Comparison of ENCODE assay signal across 10 cellular contexts in the genomic region with DNA sequence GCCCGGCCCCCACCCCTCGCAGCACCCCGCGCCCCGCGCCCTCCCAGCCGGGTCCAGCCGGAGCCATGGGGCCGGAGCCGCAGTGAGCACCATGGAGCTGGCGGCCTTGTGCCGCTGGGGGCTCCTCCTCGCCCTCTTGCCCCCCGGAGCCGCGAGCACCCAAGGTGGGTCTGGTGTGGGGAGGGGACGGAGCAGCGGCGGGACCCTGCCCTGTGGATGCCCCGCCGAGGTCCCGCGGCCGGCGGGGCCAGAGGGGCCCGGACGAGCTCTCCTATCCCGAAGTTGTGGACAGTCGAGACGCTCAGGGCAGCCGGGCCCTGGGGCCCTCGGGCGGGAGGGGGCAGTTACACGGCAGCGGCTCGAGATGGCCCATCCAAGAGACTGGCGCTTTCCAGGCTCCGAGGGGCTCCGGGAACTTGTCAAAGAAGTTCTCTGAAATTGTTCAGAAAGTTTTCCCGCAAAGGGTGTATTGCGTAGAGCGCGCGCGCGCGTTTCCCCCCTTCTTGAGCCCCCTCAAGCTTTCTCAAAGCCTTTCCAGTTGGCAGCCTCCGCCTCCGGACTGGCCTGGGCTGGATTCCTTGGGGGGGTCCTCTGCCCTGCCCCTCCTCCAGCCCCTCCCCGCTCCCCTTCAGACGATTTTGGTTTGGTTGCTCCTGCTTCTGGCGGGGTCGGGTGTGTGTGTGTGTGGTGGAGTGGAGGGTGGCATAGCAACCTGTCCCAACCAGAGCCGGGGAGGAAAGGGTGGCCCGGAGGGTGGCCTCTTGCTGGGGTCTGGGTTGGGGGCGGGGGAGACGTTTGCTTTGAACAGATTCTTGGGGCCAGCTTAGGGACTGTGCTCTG. TPM values are rescaled to one million over a fixed set of nuclear protein-coding genes. Genes with fewer than 3 reads are reported as not detected.
DNase-seq lines count a peak whose midpoint lies in the region; ATAC-seq and TF ChIP-seq lines count a peak whose summit lies in the region.
"Had no signal": no experiment of that assay in that cellular context is flagged by ENCODE, and none has a peak within 500 bp of the region (broad histone marks: within the 10 kb centered on the region; RNA-seq: fewer than 3 reads in every experiment).

No MANE protein-coding gene starts in this region.

- H3K36me3 ChIP-seq in esophagus muscularis mucosa (no peaks in the 10 kb centered on the region), mucosa of descending colon (ENCODE audit: low read depth) (no peaks in the 10 kb centered on the region), uterus (no peaks in the 10 kb centered on the region)
- H3K36me3 ChIP-seq: BLaER1 had no signal

- TF ChIP-seq POLR2A in esophagus muscularis mucosa (IDR thresholded peaks at IDR 0.05; ENCODE audit: low read depth) (no peak), uterus (IDR thresholded peaks at IDR 0.05) (no peak)

- peaks cover 45% of the 10 kb centered on the region for H3K27me3 Mint-ChIP-seq in activated CD8-positive, alpha-beta memory T cell treated with anti-CD3 and anti-CD28 coated beads, Interleukin-2, amount 10 ng/mL, durations not matched to agents 7 days and 5 days
- H3K27me3 Mint-ChIP-seq in activated CD4-positive, alpha-beta T cell treated with anti-CD3 and anti-CD28 coated beads, Interleukin-2, amount 10 ng/mL, durations not matched to agents 24 days and 14 days = peaks cover 43% of the 10 kb centered on the region

- H3K36me3 Mint-ChIP-seq in activated CD8-positive, alpha-beta memory T cell treated with anti-CD3 and anti-CD28 coated beads, Interleukin-2, amount 10 ng/mL, durations not matched to agents 7 days and 5 days = no peaks in the 10 kb centered on the region
- no peaks in the 10 kb centered on the region for H3K36me3 Mint-ChIP-seq in activated CD4-positive, alpha-beta T cell treated with anti-CD3 and anti-CD28 coated beads, Interleukin-2, amount 10 ng/mL, durations not matched to agents 24 days and 14 days (ENCODE audit: low read depth)
- no peaks in the 10 kb centered on the region for H3K36me3 Mint-ChIP-seq in stimulated activated effector memory CD8-positive, alpha-beta T cell treated with anti-CD3 and anti-CD28 coated beads, Interleukin-12 subunit alpha, Interleukin-12 subunit beta, amount 100 ng/mL, for 72 hours

- H3K4me1 Mint-ChIP-seq in activated CD8-positive, alpha-beta memory T cell treated with anti-CD3 and anti-CD28 coated beads, Interleukin-2, amount 10 ng/mL, durations not matched to agents 7 days and 5 days = peaks cover 10% of the 10 kb centered on the region
- peaks cover 6% of the 10 kb centered on the region for H3K4me1 Mint-ChIP-seq in activated CD4-positive, alpha-beta T cell treated with anti-CD3 and anti-CD28 coated beads, Interleukin-2, amount 10 ng/mL, durations not matched to agents 24 days and 14 days
- peaks cover 17% of the 10 kb centered on the region for H3K4me1 Mint-ChIP-seq in stimulated activated effector memory CD8-positive, alpha-beta T cell treated with anti-CD3 and anti-CD28 coated beads, Interleukin-12 subunit alpha, Interleukin-12 subunit beta, amount 100 ng/mL, for 72 hours

- H3K4me3 Mint-ChIP-seq in activated CD8-positive, alpha-beta memory T cell treated with anti-CD3 and anti-CD28 coated beads, Interleukin-2, amount 10 ng/mL, durations not matched to agents 7 days and 5 days = no peak overlapping the region
- no peak overlapping the region for H3K4me3 Mint-ChIP-seq in activated CD4-positive, alpha-beta T cell treated with anti-CD3 and anti-CD28 coated beads, Interleukin-2, amount 10 ng/mL, durations not matched to agents 24 days and 14 days
- H3K4me3 Mint-ChIP-seq in stimulated activated effector memory CD8-positive, alpha-beta T cell treated with anti-CD3 and anti-CD28 coated beads, Interleukin-12 subunit alpha, Interleukin-12 subunit beta, amount 100 ng/mL, for 72 hours = no peak overlapping the region

- peak overlapping the region; percentile 93 to 99 (median 97) for H3K4me3 ChIP-seq in esophagus muscularis mucosa
- peak overlapping the region; percentile 92 for H3K4me3 ChIP-seq in mucosa of descending colon
- H3K4me3 ChIP-seq in uterus = peak overlapping the region; percentile 61 to 86
- H3K4me3 ChIP-seq: BLaER1 had no signal

- TF ChIP-seq CTCF in esophagus muscularis mucosa (IDR thresholded peaks at IDR 0.05) (no peak), mucosa of descending colon (IDR thresholded peaks at IDR 0.05) (no peak), uterus (IDR thresholded peaks at IDR 0.05) (no peak)

- intact Hi-C loops in esophagus muscularis mucosa (cut with DNase I) (no loop called here), mucosa of descending colon (cut with DNase I, micrococcal nuclease) (no loop called here), uterus (cut with DNase I; ENCODE audit: low total_unique reads) (no loop called here)
- intact Hi-C loops in activated CD4-positive, alpha-beta T cell treated with anti-CD3 and anti-CD28 coated beads, Interleukin-2, amount 10 ng/mL, durations not matched to agents 24 days and 14 days (cut with micrococcal nuclease) = no loop called here

- no peak overlapping the region for H3K27ac Mint-ChIP-seq in activated CD8-positive, alpha-beta memory T cell treated with anti-CD3 and anti-CD28 coated beads, Interleukin-2, amount 10 ng/mL, durations not matched to agents 7 days and 5 days
- no peak overlapping the region for H3K27ac Mint-ChIP-seq in activated CD4-positive, alpha-beta T cell treated with anti-CD3 and anti-CD28 coated beads, Interleukin-2, amount 10 ng/mL, durations not matched to agents 24 days and 14 days
- H3K27ac Mint-ChIP-seq in stimulated activated effector memory CD8-positive, alpha-beta T cell treated with anti-CD3 and anti-CD28 coated beads, Interleukin-12 subunit alpha, Interleukin-12 subunit beta, amount 100 ng/mL, for 72 hours = no peak overlapping the region

- H3K27ac ChIP-seq in esophagus muscularis mucosa (replicated peaks in 1 of 4) = peak overlapping the region; percentile 85 to 92 (median 87)
- peak overlapping the region; percentile 75 to 81 for H3K27ac ChIP-seq in uterus
- H3K27ac ChIP-seq: BLaER1 had no signal

- H3K27me3 ChIP-seq in esophagus muscularis mucosa (no peaks in the 10 kb centered on the region), uterus (no peaks in the 10 kb centered on the region)

- CTCF ChIA-PET in activated CD8-positive, alpha-beta memory T cell treated with anti-CD3 and anti-CD28 coated beads, Interleukin-2, amount 10 ng/mL, durations not matched to agents 7 days and 5 days (lab: Charles Lee) = interaction anchor here (1.7 kb wide), 1 partner anchor 29 kb away, joined by 5 read pairs; no protein-coding TSS in a partner anchor

- H3K9me3 ChIP-seq in esophagus muscularis mucosa (no peaks in the 10 kb centered on the region), mucosa of descending colon (no peaks in the 10 kb centered on the region), uterus (no peaks in the 10 kb centered on the region)
- H3K9me3 ChIP-seq: BLaER1 had no signal

- peaks cover 31 to 57% (median 49%) of the 10 kb centered on the region in 4 donors for H3K4me1 ChIP-seq in esophagus muscularis mucosa
- peaks cover 40% of the 10 kb centered on the region for H3K4me1 ChIP-seq in mucosa of descending colon (ENCODE audit: low read depth)
- no peaks in the 10 kb centered on the region for H3K4me1 ChIP-seq in uterus

- no peaks in the 10 kb centered on the region for H3K9me3 Mint-ChIP-seq in activated CD8-positive, alpha-beta memory T cell treated with anti-CD3 and anti-CD28 coated beads, Interleukin-2, amount 10 ng/mL, durations not matched to agents 7 days and 5 days (ENCODE audit: low read depth)
- no peaks in the 10 kb centered on the region for H3K9me3 Mint-ChIP-seq in activated CD4-positive, alpha-beta T cell treated with anti-CD3 and anti-CD28 coated beads, Interleukin-2, amount 10 ng/mL, durations not matched to agents 24 days and 14 days
- no peaks in the 10 kb centered on the region for H3K9me3 Mint-ChIP-seq in stimulated activated effector memory CD8-positive, alpha-beta T cell treated with anti-CD3 and anti-CD28 coated beads, Interleukin-12 subunit alpha, Interleukin-12 subunit beta, amount 100 ng/mL, for 72 hours

- TF ChIP-seq EP300 in esophagus muscularis mucosa (IDR thresholded peaks at IDR 0.05) = no peak

- ATAC-seq in activated CD8-positive, alpha-beta memory T cell treated with anti-CD3 and anti-CD28 coated beads, Interleukin-2, amount 10 ng/mL, durations not matched to agents 7 days and 5 days = peak; percentile 17
- ATAC-seq in mucosa of descending colon = peak; percentile 47
- no peak for ATAC-seq in stimulated activated effector memory CD8-positive, alpha-beta T cell treated with anti-CD3 and anti-CD28 coated beads, Interleukin-12 subunit alpha, Interleukin-12 subunit beta, amount 100 ng/mL, for 72 hours

- WGBS in esophagus muscularis mucosa = 7% methylated on average over 37 of the region's 57 CpGs

- DNase-seq in activated CD8-positive, alpha-beta memory T cell treated with anti-CD3 and anti-CD28 coated beads, Interleukin-2, amount 10 ng/mL, durations not matched to agents 7 days and 5 days = no peak
- no peak for DNase-seq in activated CD8-positive, alpha-beta memory T cell treated with anti-CD3 and anti-CD28 coated beads for 24 hours
- no peak for DNase-seq in esophagus muscularis mucosa (ENCODE audit: extremely low spot score)
- DNase-seq in mucosa of descending colon = peak in 2 of 3 donors; percentile 47 to 59
- DNase-seq in uterus = peak in 1 of 2 donors; percentile 34
- no peak for DNase-seq in activated CD4-positive, alpha-beta T cell treated with anti-CD3 and anti-CD28 coated beads, Interleukin-2, amount 10 ng/mL, durations not matched to agents 24 days and 14 days
- no peak for DNase-seq in SKM-1 treated with dmso at 0.1 percent for 144 hours (lab: John Stamatoyannopoulos, UW; ENCODE audit: unreplicated experiment)
- DNase-seq in stimulated activated effector memory CD8-positive, alpha-beta T cell treated with anti-CD3 and anti-CD28 coated beads, Interleukin-12 subunit alpha, Interleukin-12 subunit beta, amount 100 ng/mL, for 72 hours (ENCODE audit: low spot score in 2 of 2) = no peak

RNA-seq across cellular contexts. Expression of a gene that starts 0.5 kb away (rescaled TPM):
- total RNA-seq in activated CD8-positive, alpha-beta memory T cell treated with anti-CD3 and anti-CD28 coated beads, Interleukin-2, amount 10 ng/mL, durations not matched to agents 7 days and 5 days = 1 to 10 TPM; 3.5 to 4.7 TPM
- total RNA-seq in esophagus muscularis mucosa (10 to 100 TPM; 36.8 to 67.7 (median 57.7) TPM), mucosa of descending colon (100 to 1,000 TPM; 104 to 284 (median 161) TPM), uterus (10 to 100 TPM; 11.8 to 98.8 (median 44.6) TPM)
- total RNA-seq in activated CD4-positive, alpha-beta T cell treated with anti-CD3 and anti-CD28 coated beads, Interleukin-2, amount 10 ng/mL, durations not matched to agents 24 days and 14 days = 3.1 and 4.3 TPM in 2 replicates

RNA-seq across cellular contexts. Expression of a gene that starts 12.5 kb away (rescaled TPM):
- total RNA-seq in activated CD8-positive, alpha-beta memory T cell treated with anti-CD3 and anti-CD28 coated beads, Interleukin-2, amount 10 ng/mL, durations not matched to agents 7 days and 5 days = 10 to 100 TPM; 10.5 to 13.8 TPM
- total RNA-seq in esophagus muscularis mucosa (1 to 10 TPM; 6.2 to 9.4 (median 8.5) TPM), mucosa of descending colon (10 to 100 TPM; 27.7 to 74.6 (median 47.9) TPM), uterus (10 to 100 TPM in 3 of 4 donors, 1 to 10 TPM in 1; 4.6 to 24.8 (median 19.5) TPM)
- 12.5 and 13.5 TPM in 2 replicates for total RNA-seq in activated CD4-positive, alpha-beta T cell treated with anti-CD3 and anti-CD28 coated beads, Interleukin-2, amount 10 ng/mL, durations not matched to agents 24 days and 14 days

RNA-seq across cellular contexts. Expression of a gene that starts 30.0 kb away (rescaled TPM):
- 10 to 100 TPM; 45.9 to 46.8 TPM for total RNA-seq in activated CD8-positive, alpha-beta memory T cell treated with anti-CD3 and anti-CD28 coated beads, Interleukin-2, amount 10 ng/mL, durations not matched to agents 7 days and 5 days
- total RNA-seq in esophagus muscularis mucosa = 10 to 100 TPM; 47.0 to 57.3 (median 52.7) TPM
- 10 to 100 TPM; 63.2 to 84.3 (median 67.1) TPM for total RNA-seq in mucosa of descending colon
- 100 to 1,000 TPM in 1 of 4 donors, 10 to 100 TPM in 2, 1 to 10 TPM in 1; 4.9 to 125 (median 58.5) TPM for total RNA-seq in uterus
- total RNA-seq in activated CD4-positive, alpha-beta T cell treated with anti-CD3 and anti-CD28 coated beads, Interleukin-2, amount 10 ng/mL, durations not matched to agents 24 days and 14 days = 29.8 and 33.4 TPM in 2 replicates

RNA-seq across cellular contexts. Expression of a gene that starts 32.1 kb away (rescaled TPM):
- not detected for total RNA-seq in activated CD8-positive, alpha-beta memory T cell treated with anti-CD3 and anti-CD28 coated beads, Interleukin-2, amount 10 ng/mL, durations not matched to agents 7 days and 5 days
- total RNA-seq in esophagus muscularis mucosa (10 to 100 TPM in 3 of 4 donors, 1 to 10 TPM in 1; 9.4 to 14.3 (median 10.6) TPM), mucosa of descending colon (1 to 10 TPM in 2 of 3 donors, under 1 TPM in 1; 0.23 to 2.0 (median 1.5) TPM), uterus (1 to 10 TPM in 3 of 4 donors, not detected in 1; 3.8 to 5.0 (median 4.7) TPM)
- not detected in 2 replicates for total RNA-seq in activated CD4-positive, alpha-beta T cell treated with anti-CD3 and anti-CD28 coated beads, Interleukin-2, amount 10 ng/mL, durations not matched to agents 24 days and 14 days
- total RNA-seq: mononuclear cell had no signal

RNA-seq across cellular contexts. Expression of a gene that starts 35.2 kb away (rescaled TPM):
- 1 to 10 TPM; 1.1 to 1.3 TPM for total RNA-seq in activated CD8-positive, alpha-beta memory T cell treated with anti-CD3 and anti-CD28 coated beads, Interleukin-2, amount 10 ng/mL, durations not matched to agents 7 days and 5 days
- 1 to 10 TPM in 3 of 4 donors, under 1 TPM in 1; 0.99 to 2.1 (median 1.3) TPM for total RNA-seq in esophagus muscularis mucosa
- total RNA-seq in mucosa of descending colon = 1 to 10 TPM in 2 of 3 donors, under 1 TPM in 1; 0.96 to 3.4 (median 1.5) TPM
- 1 to 10 TPM in 1 of 4 donors, under 1 TPM in 1, not detected in 2; 0.28 to 2.2 TPM for total RNA-seq in uterus
- total RNA-seq in activated CD4-positive, alpha-beta T cell treated with anti-CD3 and anti-CD28 coated beads, Interleukin-2, amount 10 ng/mL, durations not matched to agents 24 days and 14 days = 0.83 and 1.0 TPM in 2 replicates

Comparison
In these comparisons a context has a peak if more than half of its experiments do, and no peak if none do; other contexts are left out.
1. DNase-seq: peak in mucosa of descending colon (2 of 3); none in activated CD8-positive, alpha-beta memory T cell treated with anti-CD3 and anti-CD28 coated beads, Interleukin-2, amount 10 ng/mL, durations not matched to agents 7 days and 5 days (single experiment), activated CD8-positive, alpha-beta memory T cell treated with anti-CD3 and anti-CD28 coated beads for 24 hours (single experiment), esophagus muscularis mucosa (single experiment), activated CD4-positive, alpha-beta T cell treated with anti-CD3 and anti-CD28 coated beads, Interleukin-2, amount 10 ng/mL, durations not matched to agents 24 days and 14 days (single experiment), SKM-1 treated with dmso at 0.1 percent for 144 hours (single experiment) and stimulated activated effector memory CD8-positive, alpha-beta T cell treated with anti-CD3 and anti-CD28 coated beads, Interleukin-12 subunit alpha, Interleukin-12 subunit beta, amount 100 ng/mL, for 72 hours (0 of 2).
2. Peak in every context shown above with its lines, with median percentiles within 50 percentile points of each other: H3K4me3 ChIP-seq.